Comparison of ENCODE assay signal across 8 cellular contexts in the genomic region with DNA sequence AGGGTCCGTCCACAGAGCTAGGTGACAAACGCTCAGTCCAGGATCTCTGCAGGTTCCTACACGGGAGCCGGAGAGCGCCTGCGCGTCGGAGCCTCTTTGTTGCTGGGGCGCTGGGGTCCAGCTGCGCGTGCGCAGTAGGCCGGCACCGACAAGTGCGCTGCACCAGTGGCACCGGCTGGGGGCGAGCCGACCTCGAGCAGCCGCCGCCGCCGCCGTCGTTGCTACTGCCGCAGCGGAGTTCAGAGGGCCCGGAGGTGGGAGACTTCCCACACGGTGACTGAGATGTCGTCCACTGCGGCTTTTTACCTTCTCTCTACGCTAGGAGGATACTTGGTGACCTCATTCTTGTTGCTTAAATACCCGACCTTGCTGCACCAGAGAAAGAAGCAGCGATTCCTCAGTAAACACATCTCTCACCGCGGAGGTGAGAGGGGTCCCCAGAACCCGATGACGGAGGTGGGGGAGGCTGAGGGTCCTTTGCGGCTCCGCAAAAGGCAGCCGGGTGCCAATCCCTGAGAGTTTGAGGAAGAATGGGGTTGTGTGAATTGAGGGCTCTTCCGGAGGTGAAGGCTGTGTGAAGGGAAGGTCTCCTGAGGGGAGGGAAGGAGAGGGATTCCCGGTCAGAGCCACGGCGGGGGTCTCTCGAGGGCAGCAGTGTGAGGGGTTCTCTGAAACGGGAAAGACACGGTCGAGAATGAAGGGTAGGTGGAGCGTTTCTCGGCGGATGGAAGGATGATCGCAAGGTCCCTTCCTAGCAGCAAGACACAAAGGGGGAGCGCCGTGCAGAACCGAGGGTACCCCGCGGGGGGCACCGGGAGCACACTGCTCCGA. TPM values are rescaled to one million over a fixed set of nuclear protein-coding genes. Genes with fewer than 3 reads are reported as not detected.
DNase-seq lines count a peak whose midpoint lies in the region; ATAC-seq and TF ChIP-seq lines count a peak whose summit lies in the region.

A gene (plus strand): TSS at position 184 of the 831 bp plus-strand sequence. CDS start 99 bp downstream, at position 283.

- intact Hi-C loops in left ventricle myocardium inferior (cut with micrococcal nuclease), result no loop called here
- intact Hi-C loops in posterior vena cava (cut with DNase I), result no loop called here
- intact Hi-C loops in upper lobe of right lung (cut with DNase I), result no loop called here

- in situ Hi-C loops in GM13976 (cut with MboI; ENCODE audit: low sequenced_read_pairs, unreplicated experiment), result no loop called here

- H3K4me3 ChIP-seq in left ventricle myocardium inferior (peak within 1 kb of the TSS; percentile 83), upper lobe of right lung (peak within 1 kb of the TSS; percentile 96)

- ATAC-seq in HG02852 (IDR thresholded peaks at IDR 0.05; ENCODE audit: unreplicated experiment) (peak; percentile 94), upper lobe of right lung (peak; percentile 99)

- H3K4me1 ChIP-seq in left ventricle myocardium inferior (peaks cover 16% of the 10 kb centered on the region), upper lobe of right lung (no peaks in the 10 kb centered on the region)

- H3K27ac ChIP-seq in left ventricle myocardium inferior (replicated peaks), result peak within 1 kb of the TSS; percentile 64
- peak within 1 kb of the TSS; percentile 77 for H3K27ac ChIP-seq in upper lobe of right lung

- H3K27me3 ChIP-seq in left ventricle myocardium inferior (ENCODE audit: low read depth), result no peaks in the 10 kb centered on the region
- H3K27me3 ChIP-seq in upper lobe of right lung, result no peaks in the 10 kb centered on the region

- H3K9me3 ChIP-seq in left ventricle myocardium inferior (replicated peaks), result no peaks in the 10 kb centered on the region
- H3K9me3 ChIP-seq in upper lobe of right lung, result no peaks in the 10 kb centered on the region

- peak; percentile 93 for TF ChIP-seq CTCF in GM13976 (IDR thresholded peaks at IDR 0.05; ENCODE audit: borderline replicate concordance, control extremely low read depth, extremely low read depth, insufficient read depth, missing control alignments)
- peak; percentile 85 for TF ChIP-seq CTCF in left ventricle myocardium inferior (IDR thresholded peaks at IDR 0.05; ENCODE audit: borderline replicate concordance)
- peak; percentile 74 for TF ChIP-seq CTCF in upper lobe of right lung (IDR thresholded peaks at IDR 0.05)

- peak; percentile 97 for DNase-seq in GM13976 (ENCODE audit: low spot score)
- peak; percentile 98 for DNase-seq in NCI-H1436 (lab: John Stamatoyannopoulos, UW)
- peak; percentile 94 for DNase-seq in SW480 (ENCODE audit: low spot score)
- DNase-seq in amniotic epithelial cell (ENCODE audit: low read depth), result peak; percentile 78
- DNase-seq in left ventricle myocardium inferior, result peak; percentile 96
- DNase-seq in posterior vena cava (ENCODE audit: low spot score), result peak; percentile 99
- peak; percentile 99 for DNase-seq in upper lobe of right lung

- H3K36me3 ChIP-seq in left ventricle myocardium inferior (no peaks in the 10 kb centered on the region), upper lobe of right lung (no peaks in the 10 kb centered on the region)

RNA-seq across cellular contexts. Expression of the gene that starts here (rescaled TPM):
- total RNA-seq in left ventricle myocardium inferior (2.9 TPM), posterior vena cava (1 to 10 TPM; 2.5 to 2.7 TPM), upper lobe of right lung (3.9 TPM)

Comparison
In these comparisons a context has a peak if more than half of its experiments do, and no peak if none do; other contexts are left out.
1. Peak in every context shown above with its lines: DNase-seq, ATAC-seq, H3K4me3 ChIP-seq and H3K27ac ChIP-seq.